Comparison of ENCODE assay signal across 8 cellular contexts in genomic region chr9:113350338-113350672, GRCh38. TPM values are rescaled to one million over a fixed set of nuclear protein-coding genes. Genes with fewer than 3 reads are reported as not detected.
A peak's percentile ranks its signal among the peaks of the same experiment; 100 is the strongest.
DNase-seq lines count a peak whose midpoint lies in the region; ATAC-seq, FAIRE-seq and TF ChIP-seq lines count a peak whose summit lies in the region.

No MANE protein-coding gene starts in this region.

- intact Hi-C loops in Calu3 (cut with micrococcal nuclease; ENCODE audit: unreplicated experiment), result no loop called here
- intact Hi-C loops in breast epithelium (cut with DNase I; ENCODE audit: low total_unique reads), result no loop called here

- CTCF ChIA-PET in Calu3 (lab: Charles Lee), result no interaction called here

- H3K9me3 ChIP-seq in breast epithelium, result no peaks in the 10 kb centered on the region

- peak; percentile 21 for ATAC-seq in HG02642 (IDR thresholded peaks at IDR 0.05; ENCODE audit: poor library complexity, unreplicated experiment)

- H3K4me1 ChIP-seq in breast epithelium, result no peaks in the 10 kb centered on the region

- H3K4me1 Mint-ChIP-seq in Calu3 (ENCODE audit: low read depth, unreplicated experiment) (peaks cover 28% of the 10 kb centered on the region), nephron progenitor cell (peaks cover 5% of the 10 kb centered on the region)

- no peak for FAIRE-seq in D721Med (lab: Jason Lieb, UNC)

- H3K27ac Mint-ChIP-seq in Calu3 (ENCODE audit: unreplicated experiment), result peak overlapping the region; percentile 16
- no peak overlapping the region for H3K27ac Mint-ChIP-seq in nephron progenitor cell

- H3K36me3 ChIP-seq in breast epithelium, result no peaks in the 10 kb centered on the region

- no peak for TF ChIP-seq POLR2A in breast epithelium (IDR thresholded peaks at IDR 0.05)

- H3K27ac ChIP-seq in breast epithelium, result peak overlapping the region; percentile 75 to 81

- peaks cover 12% of the 10 kb centered on the region for H3K36me3 Mint-ChIP-seq in Calu3 (ENCODE audit: insufficient read depth, unreplicated experiment)
- no peaks in the 10 kb centered on the region for H3K36me3 Mint-ChIP-seq in nephron progenitor cell (ENCODE audit: low read depth)

- no peaks in the 10 kb centered on the region for H3K27me3 ChIP-seq in breast epithelium

- TF ChIP-seq CTCF in Calu3 (IDR thresholded peaks at IDR 0.05; ENCODE audit: unreplicated experiment) (no peak), breast epithelium (IDR thresholded peaks at IDR 0.05) (no peak), nephron progenitor cell (IDR thresholded peaks at IDR 0.05) (no peak), D721Med (IDR thresholded peaks at IDR 0.05; ENCODE audit: insufficient read depth, missing control alignments) (no peak)

- no TSS peak for BruUV-seq in Calu3 (replicated peaks; lab: Mats Ljungman, UMichigan)

- peak overlapping the region in 2 of 3 donors; percentile 65 to 75 for H3K4me3 ChIP-seq in breast epithelium

- DNase-seq in Calu3, result no peak
- DNase-seq in breast epithelium (ENCODE audit: low spot score in 2 of 2), result no peak
- DNase-seq in nephron progenitor cell, result no peak
- no peak for DNase-seq in D721Med (ENCODE audit: insufficient read length, low spot score)
- DNase-seq in mucosa of gallbladder (ENCODE audit: low spot score), result no peak
- no peak for DNase-seq in HuH-7.5 (ENCODE audit: low spot score)
- no peak for DNase-seq in NCI-H510A treated with DMSO at 0.1 percent for 48 hours (lab: John Stamatoyannopoulos, UW)

- H3K27me3 Mint-ChIP-seq in Calu3 (ENCODE audit: unreplicated experiment) (no peaks in the 10 kb centered on the region), nephron progenitor cell (ENCODE audit: low read depth, poor library complexity) (peaks cover 95% of the 10 kb centered on the region)

- H3K9me3 Mint-ChIP-seq in Calu3 (ENCODE audit: low read depth, unreplicated experiment) (no peaks in the 10 kb centered on the region), nephron progenitor cell (peaks cover 7% of the 10 kb centered on the region)

- H3K4me3 Mint-ChIP-seq in Calu3 (ENCODE audit: low read depth, unreplicated experiment) (peak overlapping the region; percentile 67), nephron progenitor cell (peak overlapping the region; percentile 75)

RNA-seq across cellular contexts. Expression of gene BSPRY, which starts 1.0 kb away (rescaled TPM):
- total RNA-seq in Calu3 (2022) (14.5 and 17.4 TPM in 2 replicates), breast epithelium (10 to 100 TPM in 2 of 3 donors, 1 to 10 TPM in 1; 1.1 to 35.3 (median 27.9) TPM), mucosa of gallbladder (16.0 TPM)

RNA-seq across cellular contexts. Expression of gene WDR31, which starts 10.2 kb away (rescaled TPM):
- total RNA-seq in Calu3 (2022), result 3.1 and 4.0 TPM in 2 replicates
- total RNA-seq in breast epithelium, result 1 to 10 TPM; 1.9 to 4.0 (median 3.6) TPM
- 8.1 TPM for total RNA-seq in mucosa of gallbladder

RNA-seq across cellular contexts. Expression of gene HDHD3, which starts 26.5 kb away (rescaled TPM):
- total RNA-seq in Calu3 (2022) (30.8 and 35.2 TPM in 2 replicates), breast epithelium (10 to 100 TPM; 24.5 to 66.9 (median 54.1) TPM), mucosa of gallbladder (102 TPM)

RNA-seq across cellular contexts. Expression of gene RNF183, which starts 47.1 kb away (rescaled TPM):
- 0.76 and 1.5 TPM in 2 replicates for total RNA-seq in Calu3 (2022)
- total RNA-seq in breast epithelium, result 1 to 10 TPM in 1 of 3 donors, under 1 TPM in 1, not detected in 1; 0.98 to 3.5 TPM
- 5.3 TPM for total RNA-seq in mucosa of gallbladder

RNA-seq across cellular contexts. Expression of gene ALAD, which starts 50.8 kb away (rescaled TPM):
- total RNA-seq in Calu3 (2022) (20.6 and 24.1 TPM in 2 replicates), breast epithelium (10 to 100 TPM; 27.4 to 28.5 (median 28.3) TPM), mucosa of gallbladder (108 TPM)
